In the genomic region with DNA sequence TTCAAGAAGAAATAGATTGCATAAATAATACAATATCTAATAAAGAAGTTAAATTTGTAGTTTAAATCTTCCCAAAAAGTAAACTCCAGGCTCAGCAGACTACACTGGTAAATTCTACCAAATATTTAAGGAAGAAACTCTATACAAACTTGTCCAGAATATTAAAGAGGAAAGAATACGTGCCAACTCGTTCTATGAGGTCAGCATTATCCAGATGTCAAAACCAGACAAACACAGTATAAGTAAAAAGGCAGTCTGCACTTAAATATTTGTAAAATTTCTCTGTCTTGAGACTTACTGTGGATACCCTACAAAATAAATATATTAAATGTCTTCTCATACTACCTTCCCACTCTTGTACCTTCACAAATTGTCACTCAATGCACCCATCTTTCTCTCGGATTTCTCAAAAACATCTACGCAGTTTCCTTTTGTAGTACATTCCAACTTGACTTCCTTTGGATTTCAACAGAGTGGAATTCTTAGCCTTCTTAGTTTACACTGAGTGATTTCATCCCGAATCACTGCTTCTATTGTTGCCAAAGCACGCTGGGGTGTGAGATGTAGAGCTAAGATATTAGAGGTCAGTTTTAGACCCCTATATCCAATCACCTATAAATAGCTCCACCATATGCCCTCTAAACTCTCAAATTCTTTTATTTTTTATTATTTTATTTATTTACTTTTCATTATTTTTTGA, we compare ENCODE assay signal across 11 cellular contexts.
DNase-seq lines count a peak whose midpoint lies in the region; ATAC-seq and TF ChIP-seq lines count a peak whose summit lies in the region.
"Had no signal": no experiment of that assay in that cellular context is flagged by ENCODE, and none has a peak within 500 bp of the region (broad histone marks: within the 10 kb centered on the region; RNA-seq: fewer than 3 reads in every experiment).

No MANE protein-coding gene starts in this region.

- TF ChIP-seq POLR2A in body of pancreas (IDR thresholded peaks at IDR 0.05) (no peak), suprapubic skin (IDR thresholded peaks at IDR 0.05) (no peak)

- peak overlapping the region; percentile 72 for H3K4me2 ChIP-seq in skeletal muscle satellite cell (ENCODE audit: low read length)

- DNase-seq in HFF-Myc (ENCODE audit: extremely low read depth, low read depth) (peak; percentile 16), astrocyte of the hippocampus (ENCODE audit: low read depth, low spot score) (peak; percentile 65), left ventricle myocardium superior (no peak), NCI-H2107 treated with DMSO at 0.1 percent for 48 hours (lab: John Stamatoyannopoulos, UW; ENCODE audit: unreplicated experiment) (no peak), body of pancreas (no peak), suprapubic skin (ENCODE audit: low spot score in 2 of 2) (no peak)
- DNase-seq in stimulated activated naive CD4-positive, alpha-beta T cell (lab: John Stamatoyannopoulos, UW), result no peak
- DNase-seq: activated naive CD8-positive, alpha-beta T cell treated with anti-CD3 and anti-CD28 coated beads, Interleukin-2, amount 10 ng/mL, durations not matched to agents 7 days and 5 days; DMS79 treated with DMSO at 0.1 percent for 48 hours; MV-4-11 had no signal

- H3K4me3 ChIP-seq in HFF-Myc (replicated peaks; ENCODE audit: low read depth, low read length) (no peak overlapping the region), skeletal muscle satellite cell (ENCODE audit: low read length) (peak overlapping the region; percentile 31), body of pancreas (no peak overlapping the region), suprapubic skin (no peak overlapping the region)

- H3K9me3 ChIP-seq in skeletal muscle satellite cell (replicated peaks; ENCODE audit: low read length), result no peaks in the 10 kb centered on the region
- no peaks in the 10 kb centered on the region for H3K9me3 ChIP-seq in body of pancreas
- H3K9me3 ChIP-seq in suprapubic skin, result no peaks in the 10 kb centered on the region

- ATAC-seq in left ventricle myocardium superior, result peak; percentile 56
- ATAC-seq in body of pancreas, result no peak

- peaks cover 6% of the 10 kb centered on the region for H3K4me1 ChIP-seq in skeletal muscle satellite cell (ENCODE audit: control insufficient read depth, insufficient read depth, low read length)
- no peaks in the 10 kb centered on the region for H3K4me1 ChIP-seq in body of pancreas
- no peaks in the 10 kb centered on the region for H3K4me1 ChIP-seq in suprapubic skin

- H3K27me3 ChIP-seq in skeletal muscle satellite cell (ENCODE audit: control insufficient read depth, insufficient read depth, low read length) (no peaks in the 10 kb centered on the region), body of pancreas (no peaks in the 10 kb centered on the region), suprapubic skin (no peaks in the 10 kb centered on the region)

- intact Hi-C loops in left ventricle myocardium superior (cut with micrococcal nuclease), result no loop called here
- intact Hi-C loops in body of pancreas (cut with DNase I), result no loop called here

- no peak overlapping the region for H3K27ac ChIP-seq in body of pancreas
- H3K27ac ChIP-seq in suprapubic skin, result no peak overlapping the region

- H3K36me3 ChIP-seq in skeletal muscle satellite cell (ENCODE audit: insufficient read depth, low read length), result no peaks in the 10 kb centered on the region
- H3K36me3 ChIP-seq in body of pancreas (replicated peaks in 1 of 2; ENCODE audit: insufficient read depth in 1 of 2, low read depth in 2 of 2), result no peaks in the 10 kb centered on the region
- H3K36me3 ChIP-seq in suprapubic skin, result no peaks in the 10 kb centered on the region

- TF ChIP-seq CTCF in HFF-Myc (IDR thresholded peaks at IDR 0.05; ENCODE audit: low read depth, low read length, missing control alignments) (no peak), body of pancreas (IDR thresholded peaks at IDR 0.05) (no peak), suprapubic skin (IDR thresholded peaks at IDR 0.05) (no peak)

- no peak for TF ChIP-seq EP300 in suprapubic skin (IDR thresholded peaks at IDR 0.05)

- WGBS in body of pancreas, 2 donors, result 81 to 85% methylated on average over 6 of the region's 6 CpGs
- 72% methylated on average over 6 of the region's 6 CpGs for WGBS in suprapubic skin

- peak overlapping the region; percentile 58 for H3K9ac ChIP-seq in skeletal muscle satellite cell (ENCODE audit: low read depth, low read length)

Comparison
In these comparisons a context has a peak if more than half of its experiments do, and no peak if none do; other contexts are left out.
1. DNase-seq: peak in HFF-Myc (single experiment) and astrocyte of the hippocampus (single experiment); none in left ventricle myocardium superior (single experiment), NCI-H2107 treated with DMSO at 0.1 percent for 48 hours (single experiment), body of pancreas (0 of 4), stimulated activated naive CD4-positive, alpha-beta T cell (0 of 6) and suprapubic skin (0 of 2).